In the genomic region with DNA sequence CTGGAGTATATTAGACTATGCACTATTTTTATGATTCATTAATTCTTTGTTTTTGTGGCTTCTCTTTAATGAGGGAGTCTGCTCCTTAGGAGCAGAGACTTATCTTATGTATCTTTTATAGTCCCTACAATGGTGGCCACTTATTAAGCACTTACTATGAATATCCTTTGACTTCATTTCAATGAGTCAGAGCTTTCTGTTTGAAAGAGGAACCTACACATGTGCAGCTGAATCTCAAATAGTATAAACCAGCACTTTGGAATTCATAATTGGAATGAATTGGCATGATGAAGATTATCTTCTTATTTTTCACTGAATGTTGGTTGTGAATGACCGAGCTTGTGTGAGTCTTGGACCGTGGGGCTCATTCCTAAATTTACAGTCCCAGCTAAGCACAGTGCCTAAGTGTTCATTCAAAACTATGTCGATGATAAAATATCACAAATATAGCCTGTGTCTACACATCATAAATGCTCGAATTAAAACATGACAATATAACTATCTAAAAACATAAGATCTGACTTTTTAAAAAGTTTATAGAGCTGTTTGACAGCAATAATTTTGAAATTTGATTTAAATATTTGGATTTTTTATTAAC, we compare ENCODE assay signal across 30 cellular contexts. TPM values are rescaled to one million over a fixed set of nuclear protein-coding genes. Genes with fewer than 3 reads are reported as not detected.
"Had no signal": no experiment of that assay in that cellular context is flagged by ENCODE, and none has a peak within 500 bp of the region (broad histone marks: within the 10 kb centered on the region; RNA-seq: fewer than 3 reads in every experiment).

No MANE protein-coding gene starts in this region.

- DNase-seq: activated B cell treated with CpG ODN at 0.5 μM for 24 hours; activated CD4-positive, alpha-beta memory T cell treated with anti-CD3 and anti-CD28 coated beads for 36 hours; activated CD4-positive, alpha-beta T cell treated with anti-CD3 and anti-CD28 coated beads for 1 hour; activated CD4-positive, alpha-beta T cell treated with anti-CD3 and anti-CD28 coated beads, Interleukin-2, amount 10 ng/mL, durations not matched to agents 7 days and 5 days; activated gamma-delta T cell; activated naive CD4-positive, alpha-beta T cell treated with anti-CD3 and anti-CD28 coated beads for 36 hours; activated naive CD8-positive, alpha-beta T cell treated with anti-CD3 and anti-CD28 coated beads for 36 hours; activated T-cell treated with anti-CD3 and anti-CD28 coated beads for 4 hours; activated T-cell treated with anti-CD3 and anti-CD28 coated beads, Interleukin-2, amount 50 U/mL, for 48 hours; brain microvascular endothelial cell; cerebellar nuclear complex; KG1; NCI-H1048; NCI-H146; NCI-H187 treated with DMSO at 0.1 percent for 48 hours; NCI-H2081 treated with DMSO at 0.1 percent for 48 hours; NCI-H345; NCI-H510A; NCI-H526 treated with DMSO at 0.1 percent for 48 hours; NCI-H82; Peyer's patch; SHP77 treated with DMSO at 0.1 percent for 48 hours; T-cell; T-helper 2 cell; T1000 had no signal

- H3K36me3 ChIP-seq: brain microvascular endothelial cell, cardiac muscle cell, Peyer's patch had no signal

- H3K27ac ChIP-seq: brain microvascular endothelial cell, cardiac muscle cell, Peyer's patch had no signal

- H3K4me3 ChIP-seq: cardiac muscle cell, Peyer's patch had no signal

- H3K4me1 ChIP-seq: Peyer's patch had no signal

- H3K27me3 ChIP-seq: brain microvascular endothelial cell, cardiac muscle cell, Peyer's patch had no signal

- ATAC-seq: activated T-helper 17 cell treated with anti-CD3 and anti-CD28 coated beads, Interleukin-2, amount 50 U/mL, for 72 hours; T-cell had no signal

- H3K9me3 ChIP-seq: Peyer's patch had no signal

RNA-seq across cellular contexts. Expression of a gene that starts 30.1 kb away (rescaled TPM):
- total RNA-seq: activated B cell treated with CpG ODN at 0.5 μM for 24 hours; activated CD4-positive, alpha-beta memory T cell treated with anti-CD3 and anti-CD28 coated beads for 36 hours; activated CD4-positive, alpha-beta T cell treated with anti-CD3 and anti-CD28 coated beads, Interleukin-2, amount 10 ng/mL, durations not matched to agents 7 days and 5 days; activated CD8-positive, alpha-beta memory T cell treated with anti-CD3 and anti-CD28 coated beads for 36 hours; activated naive CD4-positive, alpha-beta T cell treated with anti-CD3 and anti-CD28 coated beads for 36 hours; activated naive CD8-positive, alpha-beta T cell treated with anti-CD3 and anti-CD28 coated beads for 36 hours; activated T-helper 17 cell treated with anti-CD3 and anti-CD28 coated beads, Interleukin-2, amount 50 U/mL, for 72 hours; LHCN-M2; OCI-LY7 had no signal
